ENCODE assay signal across 17 cellular contexts in genomic region chr20:36479938-36480337, GRCh38.
DNase-seq lines count a peak whose midpoint lies in the region; ATAC-seq and TF ChIP-seq lines count a peak whose summit lies in the region.
"Had no signal": no experiment of that assay in that cellular context is flagged by ENCODE, and none has a peak within 500 bp of the region (broad histone marks: within the 10 kb centered on the region; RNA-seq: fewer than 3 reads in every experiment).

No MANE protein-coding gene starts in this region.

- CTCF ChIA-PET in PC-3 (lab: Charles Lee), result interaction anchor here (0.7 to 0.9 kb wide), 2 partner anchors 40 to 294 kb away, joined by 4 read pairs; no protein-coding TSS in a partner anchor

- DNase-seq in GM23338 (ENCODE audit: low spot score) (peak; percentile 57), PC-3 (no peak), endothelial cell (ENCODE audit: low spot score) (no peak), putamen (ENCODE audit: low spot score) (peak; percentile 59), activated gamma-delta T cell treated with Interleukin-2 at 50 U/mL for 16 hours (no peak)
- DNase-seq in stimulated activated naive CD4-positive, alpha-beta T cell treated with Interleukin-2 at 50 U/mL for 16 hours (lab: John Stamatoyannopoulos, UW), result no peak
- DNase-seq: COR-L47, HCEC 1CT, KBM-7, left lung, NCI-H1930, T-helper 1 cell, thyroid gland had no signal

- H3K4me3 Mint-ChIP-seq in GM23338 (no peak overlapping the region), endothelial cell (ENCODE audit: unreplicated experiment) (no peak overlapping the region)

- H3K4me2 ChIP-seq in GM23338, result no peak overlapping the region
- no peak overlapping the region for H3K4me2 ChIP-seq in PC-3 (ENCODE audit: low read length)

- intact Hi-C loops in PC-3 (cut with micrococcal nuclease), result no loop called here

- no peaks in the 10 kb centered on the region for H3K9me3 ChIP-seq in PC-3 (ENCODE audit: low read length)
- H3K9me3 ChIP-seq: left lung, neutrophil, right atrium auricular region, thyroid gland had no signal

- H3K27me3 Mint-ChIP-seq in GM23338 (ENCODE audit: insufficient read depth, low read depth, poor library complexity) (peaks cover 11% of the 10 kb centered on the region), endothelial cell (ENCODE audit: unreplicated experiment) (peaks cover 7% of the 10 kb centered on the region)

- ATAC-seq in GM23338 (peak; percentile 35; the same call in 2 of the 3 replicates), PC-3 (no peak), HG03442 (IDR thresholded peaks at IDR 0.05; ENCODE audit: unreplicated experiment) (no peak)
- ATAC-seq: Right ventricle myocardium inferior had no signal

- H3K9me3 Mint-ChIP-seq in GM23338, result no peaks in the 10 kb centered on the region
- H3K9me3 Mint-ChIP-seq in endothelial cell (ENCODE audit: unreplicated experiment), result no peaks in the 10 kb centered on the region

- H3K27ac Mint-ChIP-seq in GM23338 (no peak overlapping the region), endothelial cell (ENCODE audit: unreplicated experiment) (peak overlapping the region; percentile 52)

- no TSS peak for BruUV-seq in PC-3 (replicated peaks; lab: Mats Ljungman, UMichigan)

- no peaks in the 10 kb centered on the region; the same call in 1 of the 3 replicates for H3K36me3 Mint-ChIP-seq in GM23338 (ENCODE audit: low read depth)
- H3K36me3 Mint-ChIP-seq in endothelial cell (ENCODE audit: low read depth, unreplicated experiment), result peaks cover 13% of the 10 kb centered on the region

- H3K36me3 ChIP-seq in GM23338 (ENCODE audit: insufficient read depth) (no peaks in the 10 kb centered on the region), PC-3 (ENCODE audit: low read depth, low read length) (no peaks in the 10 kb centered on the region)
- H3K36me3 ChIP-seq: left lung, neutrophil, right atrium auricular region, thyroid gland had no signal

- no peak overlapping the region for H2AFZ ChIP-seq in GM23338
- H2AFZ ChIP-seq in PC-3 (ENCODE audit: low read length), result no peak overlapping the region

- H3K9me2 ChIP-seq in GM23338 (ENCODE audit: insufficient read depth), result no peaks in the 10 kb centered on the region
- H3K9me2 ChIP-seq in PC-3 (replicated peaks; ENCODE audit: low read length), result no peaks in the 10 kb centered on the region

- peaks cover 39% of the 10 kb centered on the region for H4K20me1 ChIP-seq in GM23338 (replicated peaks; ENCODE audit: insufficient read depth)
- H4K20me1 ChIP-seq in PC-3 (ENCODE audit: low read length), result peaks cover 21% of the 10 kb centered on the region

- peaks cover 3% of the 10 kb centered on the region for H3K4me1 Mint-ChIP-seq in GM23338
- H3K4me1 Mint-ChIP-seq in endothelial cell (ENCODE audit: unreplicated experiment), result peaks cover 40% of the 10 kb centered on the region

- no peaks in the 10 kb centered on the region for H3K27me3 ChIP-seq in GM23338 (ENCODE audit: insufficient read depth)
- no peaks in the 10 kb centered on the region for H3K27me3 ChIP-seq in PC-3 (ENCODE audit: low read length)
- H3K27me3 ChIP-seq: left lung, neutrophil, right atrium auricular region, thyroid gland had no signal

- no peak for TF ChIP-seq CTCF in GM23338 (conservative IDR thresholded peaks at IDR 0.05; ENCODE audit: low read depth in 2 of 2)
- 0 out of 2 replicates have a peak, but pooled peaks have one; percentile 16 for TF ChIP-seq CTCF in PC-3 (conservative IDR thresholded peaks at IDR 0.05; ENCODE audit: low read depth, low read length)
- peak; percentile 11 for TF ChIP-seq CTCF in endothelial cell (IDR thresholded peaks at IDR 0.05; ENCODE audit: unreplicated experiment)

- H3K79me2 ChIP-seq in GM23338 (replicated peaks; ENCODE audit: insufficient read depth), result peaks cover 49% of the 10 kb centered on the region
- H3K79me2 ChIP-seq in PC-3 (ENCODE audit: low read length), result peaks cover 95% of the 10 kb centered on the region

- no peaks in the 10 kb centered on the region for H3F3A ChIP-seq in GM23338 (replicated peaks; ENCODE audit: low read depth)
- no peaks in the 10 kb centered on the region for H3F3A ChIP-seq in PC-3 (ENCODE audit: low read length, unreplicated experiment)

- H3K4me3 ChIP-seq in GM23338, result no peak overlapping the region
- no peak overlapping the region for H3K4me3 ChIP-seq in PC-3 (ENCODE audit: low read length)
- H3K4me3 ChIP-seq: left lung, right atrium auricular region, thyroid gland had no signal

- H3K27ac ChIP-seq in GM23338 (ENCODE audit: low read depth), result no peak overlapping the region
- no peak overlapping the region for H3K27ac ChIP-seq in PC-3 (ENCODE audit: low read length)
- H3K27ac ChIP-seq: neutrophil, thyroid gland had no signal

- POLR2A ChIA-PET in PC-3 (lab: Charles Lee; ENCODE audit: unreplicated experiment), result no interaction called here

- H3K4me1 ChIP-seq in GM23338 (ENCODE audit: insufficient read depth) (no peaks in the 10 kb centered on the region; the same call in 1 of the 2 replicates), PC-3 (ENCODE audit: insufficient read depth, low read length) (peaks cover 16% of the 10 kb centered on the region)

- no peak overlapping the region for H3K9ac ChIP-seq in PC-3 (ENCODE audit: low read length)

TF ChIP-seq in GM23338, 12 proteins besides CTCF, POLR2A, EP300 and RAD21 (continues in another document):
- TF ChIP-seq ZNF462 (CRISPR knock-in tag; IDR thresholded peaks at IDR 0.05) (no peak), EZH2 (IDR thresholded peaks at IDR 0.05; ENCODE audit: low read depth, unreplicated experiment) (no peak), STAT1 (IDR thresholded peaks at IDR 0.05; ENCODE audit: unreplicated experiment) (no peak), EZH2phosphoT487 (IDR thresholded peaks at IDR 0.05; ENCODE audit: unreplicated experiment) (no peak), CREB1 (CRISPR knock-in tag; IDR thresholded peaks at IDR 0.05; ENCODE audit: low read depth) (no peak)

Comparison
In these comparisons a context has a peak if more than half of its experiments do, and no peak if none do; other contexts are left out.
1. DNase-seq: peak in GM23338 (single experiment) and putamen (single experiment); none in PC-3 (single experiment), endothelial cell (single experiment), activated gamma-delta T cell treated with Interleukin-2 at 50 U/mL for 16 hours (single experiment) and stimulated activated naive CD4-positive, alpha-beta T cell treated with Interleukin-2 at 50 U/mL for 16 hours (single experiment).
2. CTCF ChIP-seq: peak in PC-3 (single experiment) and endothelial cell (single experiment); none in GM23338 (0 of 2).